2 cellular contexts compared by ENCODE assay signal in genomic region chr10:31648966-31649365, GRCh38.
TF ChIP-seq lines count a peak whose summit lies in the region.

No MANE protein-coding gene starts in this region.

TF ChIP-seq in endothelial cell of umbilical vein, 7 proteins besides CTCF, POLR2A, EP300 and RAD21:
- TF ChIP-seq POLR2AphosphoS5 (IDR thresholded peaks at IDR 0.05; ENCODE audit: insufficient read depth, low read depth, low read length) (no peak), MYC (IDR thresholded peaks at IDR 0.05; ENCODE audit: low read depth, low read length) (no peak), MAX (IDR thresholded peaks at IDR 0.05; ENCODE audit: insufficient read depth, insufficient read length) (no peak), FOS (IDR thresholded peaks at IDR 0.05; ENCODE audit: borderline replicate concordance, insufficient read depth, low read length) (no peak), JUN (IDR thresholded peaks at IDR 0.05; ENCODE audit: borderline replicate concordance, insufficient read depth, insufficient read length, low read depth) (no peak), GATA2 (IDR thresholded peaks at IDR 0.05; ENCODE audit: insufficient read depth, insufficient read length, low read depth, low read length) (no peak), EZH2 (IDR thresholded peaks at IDR 0.05; ENCODE audit: borderline replicate concordance, low read depth, low read length, severe bottlenecking) (no peak)

TF ChIP-seq in HepG2, 621 proteins besides CTCF, POLR2A, EP300 and RAD21:
- no peak for TF ChIP-seq ZFP37 (CRISPR knock-in tag; IDR thresholded peaks at IDR 0.05; ENCODE audit: borderline replicate concordance)
- no peak for TF ChIP-seq ATF5 (CRISPR knock-in tag; IDR thresholded peaks at IDR 0.05; ENCODE audit: low read depth)
- TF ChIP-seq, protein P1, sequence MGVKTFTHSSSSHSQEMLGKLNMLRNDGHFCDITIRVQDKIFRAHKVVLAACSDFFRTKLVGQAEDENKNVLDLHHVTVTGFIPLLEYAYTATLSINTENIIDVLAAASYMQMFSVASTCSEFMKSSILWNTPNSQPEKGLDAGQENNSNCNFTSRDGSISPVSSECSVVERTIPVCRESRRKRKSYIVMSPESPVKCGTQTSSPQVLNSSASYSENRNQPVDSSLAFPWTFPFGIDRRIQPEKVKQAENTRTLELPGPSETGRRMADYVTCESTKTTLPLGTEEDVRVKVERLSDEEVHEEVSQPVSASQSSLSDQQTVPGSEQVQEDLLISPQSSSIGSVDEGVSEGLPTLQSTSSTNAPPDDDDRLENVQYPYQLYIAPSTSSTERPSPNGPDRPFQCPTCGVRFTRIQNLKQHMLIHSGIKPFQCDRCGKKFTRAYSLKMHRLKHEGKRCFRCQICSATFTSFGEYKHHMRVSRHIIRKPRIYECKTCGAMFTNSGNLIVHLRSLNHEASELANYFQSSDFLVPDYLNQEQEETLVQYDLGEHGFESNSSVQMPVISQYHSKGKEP (CRISPR knock-in tag; IDR thresholded peaks at IDR 0.05): no peak
- TF ChIP-seq RNF2 (conservative IDR thresholded peaks at IDR 0.05; ENCODE audit: low read depth): no peak
- TF ChIP-seq ZNF891 (CRISPR knock-in tag; IDR thresholded peaks at IDR 0.05): no peak
- no peak for TF ChIP-seq ZNF101 (CRISPR knock-in tag; IDR thresholded peaks at IDR 0.05; ENCODE audit: borderline replicate concordance, low read depth)
- no peak for TF ChIP-seq HNF4G (IDR thresholded peaks at IDR 0.05; ENCODE audit: borderline replicate concordance, low read depth, low read length)
- no peak for TF ChIP-seq HNF4G (CRISPR knock-in tag; IDR thresholded peaks at IDR 0.05; ENCODE audit: borderline replicate concordance, low read depth)
- TF ChIP-seq ZNF572 (CRISPR knock-in tag; IDR thresholded peaks at IDR 0.05): no peak
- TF ChIP-seq ZNF33A (CRISPR knock-in tag; IDR thresholded peaks at IDR 0.05; ENCODE audit: borderline replicate concordance): no peak
- TF ChIP-seq ESRRA (CRISPR knock-in tag; IDR thresholded peaks at IDR 0.05; ENCODE audit: low read depth): no peak
- no peak for TF ChIP-seq HNF1B (CRISPR knock-in tag; IDR thresholded peaks at IDR 0.05)
- no peak for TF ChIP-seq MED1 (CRISPR knock-in tag; IDR thresholded peaks at IDR 0.05)
- TF ChIP-seq, protein P2, sequence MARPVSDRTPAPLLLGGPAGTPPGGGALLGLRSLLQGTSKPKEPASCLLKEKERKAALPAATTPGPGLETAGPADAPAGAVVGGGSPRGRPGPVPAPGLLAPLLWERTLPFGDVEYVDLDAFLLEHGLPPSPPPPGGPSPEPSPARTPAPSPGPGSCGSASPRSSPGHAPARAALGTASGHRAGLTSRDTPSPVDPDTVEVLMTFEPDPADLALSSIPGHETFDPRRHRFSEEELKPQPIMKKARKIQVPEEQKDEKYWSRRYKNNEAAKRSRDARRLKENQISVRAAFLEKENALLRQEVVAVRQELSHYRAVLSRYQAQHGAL (CRISPR knock-in tag; IDR thresholded peaks at IDR 0.05; ENCODE audit: not compliant biosample characterization): no peak
- no peak for TF ChIP-seq ZBED4 (CRISPR knock-in tag; IDR thresholded peaks at IDR 0.05; ENCODE audit: borderline replicate concordance)
- TF ChIP-seq ZNF280B (CRISPR knock-in tag; IDR thresholded peaks at IDR 0.05; ENCODE audit: borderline replicate concordance): no peak
- no peak for TF ChIP-seq BHLHE40 (IDR thresholded peaks at IDR 0.05; ENCODE audit: low read length)
